1 cellular context compared by ENCODE assay signal in genomic region chr3:146503459-146504202, GRCh38.
TF ChIP-seq lines count a peak whose summit lies in the region.

No MANE protein-coding gene starts in this region.

TF ChIP-seq in K562, 482 proteins besides CTCF, POLR2A, EP300 and RAD21 (continued from another document and continues in another):
- TF ChIP-seq CTCFL (IDR thresholded peaks at IDR 0.05; ENCODE audit: borderline replicate concordance, insufficient read depth, low read depth, low read length, poor library complexity, severe bottlenecking) (no peak), RBBP5 (IDR thresholded peaks at IDR 0.05; ENCODE audit: borderline replicate concordance, insufficient read depth, low read length, poor library complexity, severe bottlenecking) (no peak), ZNF395 (CRISPR knock-in tag; IDR thresholded peaks at IDR 0.05) (0 out of 2 replicates have a peak, but pooled peaks have one; percentile 24), ZNF217 (CRISPR knock-in tag; IDR thresholded peaks at IDR 0.05) (no peak), BCL6 (CRISPR knock-in tag; IDR thresholded peaks at IDR 0.05) (no peak), NFE2 (IDR thresholded peaks at IDR 0.05; ENCODE audit: low read depth) (peak; percentile 46; the same call in 1 of the 2 replicates), U2AF2 (optimal IDR thresholded peaks at IDR 0.05; ENCODE audit: low read depth, low read length) (no peak), MYBL2 (IDR thresholded peaks at IDR 0.05; ENCODE audit: low read depth) (no peak), MYBL2 (CRISPR knock-in tag; IDR thresholded peaks at IDR 0.05; ENCODE audit: borderline replicate concordance) (no peak), BHLHE40 (IDR thresholded peaks at IDR 0.05; ENCODE audit: low read length) (no peak), TARDBP (IDR thresholded peaks at IDR 0.05) (no peak), ZNF316 (IDR thresholded peaks at IDR 0.05) (0 out of 2 replicates have a peak, but pooled peaks have one; percentile 16), FOSL1 (tag; conservative IDR thresholded peaks at IDR 0.05) (peak; percentile 75), DIDO1 (tag; IDR thresholded peaks at IDR 0.05; ENCODE audit: low read depth) (no peak), NR2C1 (IDR thresholded peaks at IDR 0.05) (no peak), NR2C1 (tag; IDR thresholded peaks at IDR 0.05) (no peak), BRF2 (IDR thresholded peaks at IDR 0.05; ENCODE audit: borderline replicate concordance, insufficient read depth, insufficient read length) (no peak), PBX2 (CRISPR knock-in tag; IDR thresholded peaks at IDR 0.05; ENCODE audit: low read depth) (no peak), PBX2 (tag; conservative IDR thresholded peaks at IDR 0.05; ENCODE audit: low read depth) (no peak), RBFOX2 (IDR thresholded peaks at IDR 0.05; ENCODE audit: low read depth, low read length) (no peak), MGA (IDR thresholded peaks at IDR 0.05) (no peak), RFX5 (IDR thresholded peaks at IDR 0.05; ENCODE audit: low read depth, low read length) (no peak), ZNF212 (CRISPR knock-in tag; IDR thresholded peaks at IDR 0.05) (no peak), NR2C2 (CRISPR knock-in tag; IDR thresholded peaks at IDR 0.05) (no peak), NR2C2 (tag; IDR thresholded peaks at IDR 0.05) (no peak), TFAP4 (CRISPR knock-in tag; IDR thresholded peaks at IDR 0.05; ENCODE audit: borderline replicate concordance) (no peak), NFYB (IDR thresholded peaks at IDR 0.05; ENCODE audit: extremely low read depth, insufficient read length) (no peak), CBFB (CRISPR knock-in tag; IDR thresholded peaks at IDR 0.05) (no peak), GTF3C2 (IDR thresholded peaks at IDR 0.05; ENCODE audit: borderline replicate concordance, extremely low read depth, insufficient read length) (no peak), ATF3 (IDR thresholded peaks at IDR 0.05) (peak; percentile 63), ATF3 (CRISPR knock-in tag; conservative IDR thresholded peaks at IDR 0.05) (no peak), POLR2AphosphoS2 (IDR thresholded peaks at IDR 0.05; ENCODE audit: low read length) (no peak), KAT7 (CRISPR knock-in tag; IDR thresholded peaks at IDR 0.05; ENCODE audit: borderline replicate concordance) (no peak)
